ENCODE assay signal across 21 cellular contexts in genomic region chr2:218125095-218125494, GRCh38. TPM values are rescaled to one million over a fixed set of nuclear protein-coding genes. Genes with fewer than 3 reads are reported as not detected.
DNase-seq lines count a peak whose midpoint lies in the region; ATAC-seq and TF ChIP-seq lines count a peak whose summit lies in the region.
"Had no signal": no experiment of that assay in that cellular context is flagged by ENCODE, and none has a peak within 500 bp of the region (broad histone marks: within the 10 kb centered on the region; RNA-seq: fewer than 3 reads in every experiment).

No MANE protein-coding gene starts in this region.

- H2BK12ac ChIP-seq in trophoblast cell (ENCODE audit: low read length): no peak overlapping the region

- no peak overlapping the region for H3K23ac ChIP-seq in trophoblast cell (ENCODE audit: low read length)

- WGBS in heart right ventricle, 2 donors: 16 to 22% methylated on average over 4 of the region's 4 CpGs
- no CpG with 5 or more reads among the region's 4 CpGs for WGBS in trophoblast cell (ENCODE audit: extremely low coverage, insufficient coverage, insufficient read length)

- no peaks in the 10 kb centered on the region for H3K79me1 ChIP-seq in trophoblast cell (ENCODE audit: low read length)

- H4K20me1 ChIP-seq in OCI-LY3 (ENCODE audit: insufficient read depth, low read length): no peaks in the 10 kb centered on the region

- no peaks in the 10 kb centered on the region for H3K79me2 ChIP-seq in OCI-LY3 (ENCODE audit: low read length)
- H3K79me2 ChIP-seq in trophoblast cell (ENCODE audit: control insufficient read depth, insufficient read depth, low read length, poor library complexity): no peaks in the 10 kb centered on the region

- H3K4me1 ChIP-seq in OCI-LY3 (ENCODE audit: low read length) (peaks cover 12% of the 10 kb centered on the region), heart right ventricle (peaks cover 0 to 15% (median 4%) of the 10 kb centered on the region in 9 donors), trophoblast cell (ENCODE audit: control insufficient read depth in 1 of 2, insufficient read depth in 2 of 2, low read length in 2 of 2) (no peaks in the 10 kb centered on the region)
- H3K4me1 ChIP-seq: right lobe of liver had no signal

- H2AFZ ChIP-seq in OCI-LY3 (ENCODE audit: low read depth, low read length) (peak overlapping the region; percentile 77), trophoblast cell (ENCODE audit: insufficient read depth, low read length, poor library complexity) (no peak overlapping the region)

- H3K27me3 ChIP-seq in OCI-LY3 (ENCODE audit: low read depth, low read length) (no peaks in the 10 kb centered on the region), heart right ventricle (peaks cover 0 to 13% (median 0%) of the 10 kb centered on the region in 7 donors), trophoblast cell (ENCODE audit: insufficient read depth, low read length) (no peaks in the 10 kb centered on the region)
- H3K27me3 ChIP-seq: right lobe of liver had no signal

- H3K27ac ChIP-seq in OCI-LY3 (ENCODE audit: low read length): no peak overlapping the region
- peak overlapping the region in 1 of 10 donors; percentile 81 for H3K27ac ChIP-seq in heart right ventricle
- H3K27ac ChIP-seq in trophoblast cell (ENCODE audit: low read depth, low read length): no peak overlapping the region
- H3K27ac ChIP-seq: right lobe of liver, RWPE1 had no signal

- no peak overlapping the region for H2BK5ac ChIP-seq in trophoblast cell (ENCODE audit: low read depth, low read length, poor library complexity)

- H4K91ac ChIP-seq in trophoblast cell (ENCODE audit: low read depth, low read length): no peak overlapping the region

- peak; percentile 29 for ATAC-seq in HG02870 (IDR thresholded peaks at IDR 0.05; ENCODE audit: unreplicated experiment)
- peak in 7 of 8 donors; percentile 38 to 83 (median 68) for ATAC-seq in heart right ventricle
- no peak for ATAC-seq in GM18873 (IDR thresholded peaks at IDR 0.05; ENCODE audit: low FRiP score, unreplicated experiment)
- no peak for ATAC-seq in HG03565 (IDR thresholded peaks at IDR 0.05; ENCODE audit: unreplicated experiment)
- ATAC-seq: K562 had no signal

- H3K9ac ChIP-seq in OCI-LY3 (ENCODE audit: low read length): no peak overlapping the region
- no peak overlapping the region for H3K9ac ChIP-seq in trophoblast cell (ENCODE audit: low read length)

- no peak for TF ChIP-seq CTCF in OCI-LY3 (IDR thresholded peaks at IDR 0.05; ENCODE audit: low read depth, low read length)
- no peak for TF ChIP-seq CTCF in heart right ventricle (IDR thresholded peaks at IDR 0.05)

- H3K4ac ChIP-seq in trophoblast cell (ENCODE audit: low read depth, low read length): no peak overlapping the region

- H3K18ac ChIP-seq in trophoblast cell (ENCODE audit: low read length): no peak overlapping the region

- H4K8ac ChIP-seq in trophoblast cell (ENCODE audit: low read depth, low read length): no peak overlapping the region

- no peak overlapping the region for H2BK120ac ChIP-seq in trophoblast cell (ENCODE audit: insufficient read depth, low read length, poor library complexity)

- DNase-seq in heart right ventricle: no peak
- DNase-seq in trophoblast cell: peak; percentile 42 to 65
- no peak for DNase-seq in NCI-H2171 treated with DMSO at 0.1 percent for 48 hours (lab: John Stamatoyannopoulos, UW)
- DNase-seq: activated T-cell treated with anti-CD3 and anti-CD28 coated beads, Interleukin-2, amount 50 U/mL, for 48 hours; NCI-H1092 treated with DMSO at 0.1 percent for 48 hours; NCI-H748 treated with DMSO at 0.1 percent for 48 hours; occipital lobe; stimulated activated CD4-positive, alpha-beta T cell treated with anti-CD3 and anti-CD28 coated beads, Interleukin-1b, Interleukin-23, amount 100 ng/mL, for 48 hours had no signal

- H3K14ac ChIP-seq in trophoblast cell (ENCODE audit: low read length): no peak overlapping the region

- no peaks in the 10 kb centered on the region for H3K9me3 ChIP-seq in OCI-LY3 (ENCODE audit: insufficient read depth, low read length)
- H3K9me3 ChIP-seq in heart right ventricle: peaks cover 0 to 32% (median 24%) of the 10 kb centered on the region in 11 donors
- H3K9me3 ChIP-seq in trophoblast cell (ENCODE audit: insufficient read depth, low read depth, low read length): no peaks in the 10 kb centered on the region
- H3K9me3 ChIP-seq: right lobe of liver had no signal

- no peak overlapping the region for H2AK5ac ChIP-seq in trophoblast cell (ENCODE audit: low read length)

- H3K4me2 ChIP-seq in OCI-LY3 (ENCODE audit: low read length) (peak overlapping the region; percentile 58), trophoblast cell (ENCODE audit: low read length) (no peak overlapping the region)

- intact Hi-C loops in heart right ventricle (cut with DNase I): no loop called here

- H3K4me3 ChIP-seq in OCI-LY3 (ENCODE audit: low read length) (peak overlapping the region; percentile 60), heart right ventricle (peak overlapping the region in 1 of 10 donors; percentile 37), trophoblast cell (ENCODE audit: low read depth, low read length) (no peak overlapping the region)
- H3K4me3 ChIP-seq: GM12878, K562, right lobe of liver had no signal

- H4K12ac ChIP-seq in trophoblast cell (ENCODE audit: low read depth, low read length): no peak overlapping the region

- H3K36me3 ChIP-seq in OCI-LY3 (replicated peaks; ENCODE audit: low read depth, low read length): no peaks in the 10 kb centered on the region
- H3K36me3 ChIP-seq in heart right ventricle: no peaks in the 10 kb centered on the region
- H3K36me3 ChIP-seq in trophoblast cell (ENCODE audit: control insufficient read depth in 1 of 2, insufficient read depth in 2 of 2, low read length in 2 of 2): no peaks in the 10 kb centered on the region
- H3K36me3 ChIP-seq: right lobe of liver had no signal

RNA-seq across cellular contexts. Expression of gene CXCR2, which starts 0.7 kb away (rescaled TPM):
- total RNA-seq in heart right ventricle: 1 to 10 TPM in 1 of 10 donors, under 1 TPM in 9; 0.39 to 2.7 (median 0.72) TPM
- polyA plus RNA-seq in heart right ventricle: under 1 TPM; 0.07 to 0.22 TPM
- polyA plus RNA-seq in trophoblast cell (2013): 0.18 and 0.24 TPM in 2 replicates
- total RNA-seq: B cell, fibroblast of lung, G401, K562, kidney epithelial cell had no signal
- polyA plus RNA-seq: fibroblast of lung, K562 had no signal

RNA-seq across cellular contexts. Expression of gene CXCR1, which starts 41.7 kb away (rescaled TPM):
- total RNA-seq in heart right ventricle: 1 to 10 TPM in 2 of 10 donors, under 1 TPM in 8; 0.15 to 2.6 (median 0.47) TPM
- polyA plus RNA-seq in heart right ventricle: under 1 TPM in 1 of 2 donors, not detected in 1; 0.10 TPM
- polyA plus RNA-seq in trophoblast cell (2013): not detected in 2 replicates
- total RNA-seq: activated CD8-positive, alpha-beta T cell treated with anti-CD3 and anti-CD28 coated beads for 36 hours; B cell; fibroblast of lung; G401; GM12878; K562; kidney epithelial cell; occipital lobe had no signal
- polyA plus RNA-seq: fibroblast of lung, GM12878, K562 had no signal

RNA-seq across cellular contexts. Expression of gene RUFY4, which starts 56.0 kb away (rescaled TPM):
- total RNA-seq in heart right ventricle: under 1 TPM in 1 of 10 donors, not detected in 9; 0.21 TPM
- not detected for polyA plus RNA-seq in heart right ventricle
- not detected in 2 replicates for polyA plus RNA-seq in trophoblast cell (2013)
- total RNA-seq: B cell, fibroblast of lung, G401, K562, kidney epithelial cell had no signal
- polyA plus RNA-seq: fibroblast of lung, K562 had no signal

Comparison
In these comparisons a context has a peak if more than half of its experiments do, and no peak if none do; other contexts are left out.
1. ATAC-seq: peak in HG02870 (single experiment) and heart right ventricle (7 of 8); none in GM18873 (single experiment) and HG03565 (single experiment).
2. DNase-seq: peak in trophoblast cell (2 of 2); none in heart right ventricle (0 of 2) and NCI-H2171 treated with DMSO at 0.1 percent for 48 hours (single experiment).